Comparison of ENCODE assay signal across 8 cellular contexts in the genomic region with DNA sequence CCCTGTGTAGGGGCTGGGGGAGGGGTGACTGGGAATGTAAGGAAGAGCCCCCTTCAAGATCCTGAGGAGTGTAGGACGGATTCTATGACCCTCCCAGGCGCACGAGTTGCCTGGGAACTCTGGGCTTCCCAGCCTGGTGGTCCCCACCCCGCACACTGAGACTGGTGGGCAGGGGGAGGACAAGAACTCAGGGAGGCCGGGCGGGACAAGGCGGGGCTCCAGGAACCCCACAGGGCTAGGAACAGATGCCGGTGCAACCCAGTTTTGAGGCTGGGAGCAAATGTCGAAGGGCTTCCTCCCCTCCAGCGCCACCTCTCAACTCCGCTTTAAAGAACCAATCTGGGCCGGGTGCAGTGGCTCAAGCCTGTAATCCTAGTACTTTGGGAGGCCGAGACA. TPM values are rescaled to one million over a fixed set of nuclear protein-coding genes. Genes with fewer than 3 reads are reported as not detected.
DNase-seq lines count a peak whose midpoint lies in the region; TF ChIP-seq lines count a peak whose summit lies in the region.

No MANE protein-coding gene starts in this region.

- no peak for TF ChIP-seq POLR2A in sigmoid colon (IDR thresholded peaks at IDR 0.05)

- H3K4me3 Mint-ChIP-seq in Calu3 (ENCODE audit: low read depth, unreplicated experiment) = peak overlapping the region; percentile 93

- H3K27ac ChIP-seq in VCaP (peak overlapping the region; percentile 97), sigmoid colon (peak overlapping the region; percentile 98 to 100 (median 98))

- no peaks in the 10 kb centered on the region for H3K27me3 Mint-ChIP-seq in Calu3 (ENCODE audit: unreplicated experiment)

- H3K36me3 ChIP-seq in sigmoid colon = peaks cover 0 to 3% (median 0%) of the 10 kb centered on the region in 4 donors

- TF ChIP-seq CTCF in Calu3 (IDR thresholded peaks at IDR 0.05; ENCODE audit: unreplicated experiment) (no peak), VCaP (conservative IDR thresholded peaks at IDR 0.05) (no peak), foreskin fibroblast (IDR thresholded peaks at IDR 0.05; ENCODE audit: low read depth, low read length) (no peak), sigmoid colon (IDR thresholded peaks at IDR 0.05) (no peak)

- peaks cover 0 to 40% (median 34%) of the 10 kb centered on the region in 4 donors for H3K4me1 ChIP-seq in sigmoid colon

- peak overlapping the region; percentile 75 to 79 for H3K4me3 ChIP-seq in foreskin fibroblast (ENCODE audit: low read depth in 1 of 2, low read length in 2 of 2)
- H3K4me3 ChIP-seq in sigmoid colon = peak overlapping the region in 3 of 4 donors; percentile 82 to 96 (median 90)

- no peaks in the 10 kb centered on the region for H3K9me3 Mint-ChIP-seq in Calu3 (ENCODE audit: low read depth, unreplicated experiment)

- no TSS peak for BruUV-seq in Calu3 (replicated peaks; lab: Mats Ljungman, UMichigan)

- no peak for TF ChIP-seq EP300 in sigmoid colon (IDR thresholded peaks at IDR 0.05)

- peaks cover 38% of the 10 kb centered on the region for H3K4me1 Mint-ChIP-seq in Calu3 (ENCODE audit: low read depth, unreplicated experiment)

- CTCF ChIA-PET in Calu3 (lab: Charles Lee) = no interaction called here

- peaks cover 58% of the 10 kb centered on the region for H3K36me3 Mint-ChIP-seq in Calu3 (ENCODE audit: insufficient read depth, unreplicated experiment)

- H3K27me3 ChIP-seq in sigmoid colon = no peaks in the 10 kb centered on the region

- whole genome bisulfite sequencing in sigmoid colon, 2 donors = 81 to 89% methylated on average over 13 of the region's 13 CpGs

- intact Hi-C loops in Calu3 (cut with micrococcal nuclease; ENCODE audit: unreplicated experiment) (no loop called here), sigmoid colon (cut with DNase I) (no loop called here)

- no peaks in the 10 kb centered on the region for H3K9me3 ChIP-seq in sigmoid colon

- H3K27ac Mint-ChIP-seq in Calu3 (ENCODE audit: unreplicated experiment) = peak overlapping the region; percentile 74

- DNase-seq in Calu3 = no peak
- no peak for DNase-seq in foreskin fibroblast
- no peak for DNase-seq in sigmoid colon
- no peak for DNase-seq in NCI-H774 (lab: John Stamatoyannopoulos, UW)
- DNase-seq in NCI-H510A treated with DMSO at 0.1 percent for 48 hours (lab: John Stamatoyannopoulos, UW) = no peak
- no peak for DNase-seq in DMS114 treated with DMSO at 0.1 percent for 48 hours (lab: John Stamatoyannopoulos, UW; ENCODE audit: unreplicated experiment)
- no peak for DNase-seq in NCI-H446 treated with DMSO at 0.1 percent for 48 hours (lab: John Stamatoyannopoulos, UW)

RNA-seq across cellular contexts. Expression of gene VDAC1, which starts 1.3 kb away (rescaled TPM):
- total RNA-seq in Calu3 (2022) = 377 and 410 TPM in 2 replicates
- 10 to 100 TPM; 71.3 to 99.2 (median 78.9) TPM for total RNA-seq in sigmoid colon
- polyA plus RNA-seq in sigmoid colon = 100 to 1,000 TPM; 192 to 361 (median 218) TPM

RNA-seq across cellular contexts. Expression of gene C5orf15, which starts 37.7 kb away (rescaled TPM):
- total RNA-seq in Calu3 (2022) (104 TPM in 2 replicates), sigmoid colon (10 to 100 TPM; 22.8 to 38.5 (median 30.9) TPM)
- 10 to 100 TPM in 2 of 3 donors, 1 to 10 TPM in 1; 6.6 to 34.1 (median 15.7) TPM for polyA plus RNA-seq in sigmoid colon
